8 cellular contexts compared by ENCODE assay signal in genomic region chr2:237072067-237072931, GRCh38. TPM values are rescaled to one million over a fixed set of nuclear protein-coding genes. Genes with fewer than 3 reads are reported as not detected.
DNase-seq lines count a peak whose midpoint lies in the region; ATAC-seq and TF ChIP-seq lines count a peak whose summit lies in the region.

No MANE protein-coding gene starts in this region.

- TF ChIP-seq CTCF in mucosa of descending colon (IDR thresholded peaks at IDR 0.05): peak; percentile 83

- no peaks in the 10 kb centered on the region for H3K9me3 Mint-ChIP-seq in activated CD4-positive, alpha-beta memory T cell treated with anti-CD3 and anti-CD28 coated beads, Interleukin-2, amount 10 ng/mL, durations not matched to agents 7 days and 5 days
- no peaks in the 10 kb centered on the region for H3K9me3 Mint-ChIP-seq in effector memory CD8-positive, alpha-beta T cell

- POLR2A ChIA-PET in activated CD4-positive, alpha-beta memory T cell treated with anti-CD3 and anti-CD28 coated beads, Interleukin-2, amount 10 ng/mL, durations not matched to agents 7 days and 5 days (lab: Charles Lee): no interaction called here

- H3K36me3 ChIP-seq in mucosa of descending colon (ENCODE audit: low read depth): no peaks in the 10 kb centered on the region

- CTCF ChIA-PET in activated CD4-positive, alpha-beta memory T cell treated with anti-CD3 and anti-CD28 coated beads, Interleukin-2, amount 10 ng/mL, durations not matched to agents 7 days and 5 days (lab: Charles Lee): interaction anchor here (1.4 to 2.0 kb wide), 2 partner anchors 13 to 559 kb away, joined by 4 to 8 read pairs; partner anchors contain the start of gene COPS8

- intact Hi-C loops in mucosa of descending colon (cut with DNase I, micrococcal nuclease): loop anchor here in 1 of 2 donors (5.0 kb wide), 1 partner anchor 720 kb away; no protein-coding TSS in a partner anchor

- ATAC-seq in effector memory CD8-positive, alpha-beta T cell (replicated peaks): peak; percentile 46
- ATAC-seq in mucosa of descending colon (peak; percentile 92), HG03097 (IDR thresholded peaks at IDR 0.05; ENCODE audit: low FRiP score, unreplicated experiment) (no peak)

- no peak overlapping the region for H3K27ac Mint-ChIP-seq in activated CD4-positive, alpha-beta memory T cell treated with anti-CD3 and anti-CD28 coated beads, Interleukin-2, amount 10 ng/mL, durations not matched to agents 7 days and 5 days
- H3K27ac Mint-ChIP-seq in effector memory CD8-positive, alpha-beta T cell: no peak overlapping the region

- H3K27me3 Mint-ChIP-seq in activated CD4-positive, alpha-beta memory T cell treated with anti-CD3 and anti-CD28 coated beads, Interleukin-2, amount 10 ng/mL, durations not matched to agents 7 days and 5 days: no peaks in the 10 kb centered on the region
- no peaks in the 10 kb centered on the region for H3K27me3 Mint-ChIP-seq in effector memory CD8-positive, alpha-beta T cell

- no peak overlapping the region for H3K4me3 ChIP-seq in mucosa of descending colon

- DNase-seq in SIG-M5 treated with dmso at 0.1 percent for 504 hours (lab: John Stamatoyannopoulos, UW; ENCODE audit: unreplicated experiment) (peak; percentile 37), SIG-M5 (lab: John Stamatoyannopoulos, UW) (no peak), NCI-H2029 (lab: John Stamatoyannopoulos, UW) (peak; percentile 16), mucosa of descending colon (peak in 2 of 3 donors; percentile 77 to 89)
- peak; percentile 71 for DNase-seq in activated CD4-positive, alpha-beta memory T cell treated with anti-CD3 and anti-CD28 coated beads, Interleukin-2, amount 10 ng/mL, durations not matched to agents 7 days and 5 days
- DNase-seq in effector memory CD8-positive, alpha-beta T cell: peak; percentile 69 to 76 (median 72)
- peak; percentile 41 to 59 for DNase-seq in stimulated activated CD8-positive, alpha-beta memory T cell treated with anti-CD3 and anti-CD28 coated beads, Interleukin-4, amount 100 ng/mL, for 4 hours (ENCODE audit: low read depth in 2 of 2, low spot score in 1 of 2)

- no peaks in the 10 kb centered on the region for H3K36me3 Mint-ChIP-seq in activated CD4-positive, alpha-beta memory T cell treated with anti-CD3 and anti-CD28 coated beads, Interleukin-2, amount 10 ng/mL, durations not matched to agents 7 days and 5 days (ENCODE audit: low read depth)
- H3K36me3 Mint-ChIP-seq in effector memory CD8-positive, alpha-beta T cell (ENCODE audit: insufficient read depth): peaks cover 9% of the 10 kb centered on the region

- H3K9me3 ChIP-seq in mucosa of descending colon: no peaks in the 10 kb centered on the region

- H3K4me3 Mint-ChIP-seq in activated CD4-positive, alpha-beta memory T cell treated with anti-CD3 and anti-CD28 coated beads, Interleukin-2, amount 10 ng/mL, durations not matched to agents 7 days and 5 days: no peak overlapping the region
- no peak overlapping the region for H3K4me3 Mint-ChIP-seq in effector memory CD8-positive, alpha-beta T cell

- no peaks in the 10 kb centered on the region for H3K4me1 ChIP-seq in mucosa of descending colon (ENCODE audit: low read depth)

- no peaks in the 10 kb centered on the region for H3K4me1 Mint-ChIP-seq in activated CD4-positive, alpha-beta memory T cell treated with anti-CD3 and anti-CD28 coated beads, Interleukin-2, amount 10 ng/mL, durations not matched to agents 7 days and 5 days
- H3K4me1 Mint-ChIP-seq in effector memory CD8-positive, alpha-beta T cell (ENCODE audit: low read depth in 2 of 2): no peaks in the 10 kb centered on the region

RNA-seq across cellular contexts. Expression of gene COPS8, which starts 13.4 kb away (rescaled TPM):
- total RNA-seq in activated CD4-positive, alpha-beta memory T cell treated with anti-CD3 and anti-CD28 coated beads, Interleukin-2, amount 10 ng/mL, durations not matched to agents 7 days and 5 days: 10 to 100 TPM; 42.6 to 44.0 TPM
- total RNA-seq in mucosa of descending colon: 10 to 100 TPM; 23.4 to 37.3 (median 31.5) TPM
